Comparison of ENCODE assay signal across 8 cellular contexts in the genomic region with DNA sequence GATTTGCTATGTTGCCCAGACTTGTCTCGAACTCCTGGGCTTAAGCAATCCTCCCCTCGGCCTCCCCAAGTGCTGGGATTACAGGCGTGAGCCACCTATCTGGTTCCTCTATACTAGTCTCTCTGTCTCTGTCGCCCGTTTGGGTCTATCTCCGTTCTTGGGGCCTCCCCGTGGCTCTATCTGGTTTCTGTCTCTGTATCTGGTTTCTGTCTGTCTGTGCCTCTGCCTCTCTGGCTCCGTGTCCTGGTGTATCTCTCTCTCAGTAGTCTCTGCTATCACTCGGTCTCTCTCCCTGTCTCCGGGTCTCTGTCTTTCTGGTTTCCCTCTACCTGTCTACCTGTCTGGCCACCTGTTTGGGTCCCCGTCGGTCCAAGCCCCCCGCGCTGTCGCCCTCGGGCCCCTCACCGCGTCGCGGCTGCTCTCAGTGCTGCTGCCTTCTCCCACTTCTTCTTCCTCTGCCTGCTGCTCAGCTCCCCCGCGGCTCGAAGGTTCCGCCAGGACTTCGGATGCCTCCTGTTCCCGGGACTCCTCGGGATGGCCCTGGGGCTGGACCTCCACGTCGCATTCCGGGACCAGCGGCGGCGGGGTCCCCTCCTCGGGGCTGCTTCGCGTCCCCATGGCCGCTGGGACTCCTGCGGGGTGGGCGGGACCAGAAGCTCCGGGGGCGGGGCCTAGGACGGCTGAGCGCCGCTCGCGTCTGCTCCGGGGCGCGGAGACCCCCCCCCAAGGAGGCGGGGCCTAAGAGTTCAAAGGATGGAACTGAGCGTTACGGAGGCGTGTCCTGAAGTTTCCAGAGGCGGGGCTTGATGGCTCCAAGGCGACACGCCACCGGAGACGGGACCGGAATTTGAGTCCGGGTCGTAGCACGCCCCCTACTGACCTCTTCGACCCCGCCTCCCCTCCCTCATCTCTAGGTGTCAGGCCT. TPM values are rescaled to one million over a fixed set of nuclear protein-coding genes. Genes with fewer than 3 reads are reported as not detected.
DNase-seq lines count a peak whose midpoint lies in the region; ATAC-seq, FAIRE-seq and TF ChIP-seq lines count a peak whose summit lies in the region.

No MANE protein-coding gene starts in this region.

- TF ChIP-seq CTCF in WERI-Rb-1 (IDR thresholded peaks at IDR 0.05; ENCODE audit: low read depth, low read length) (peak; percentile 37; the same call in 1 of the 2 replicates), bronchial epithelial cell (IDR thresholded peaks at IDR 0.05; ENCODE audit: insufficient read depth, low read length, severe bottlenecking) (no peak)

- peak overlapping the region; percentile 81 for H2AFZ ChIP-seq in ACC112 (ENCODE audit: low read length, unreplicated experiment)

- FAIRE-seq in bronchial epithelial cell (lab: Jason Lieb, UNC): no peak

- H3K36me3 ChIP-seq in ACC112 (ENCODE audit: insufficient read depth, low read length) (no peaks in the 10 kb centered on the region), WERI-Rb-1 (peaks cover 13% of the 10 kb centered on the region), bronchial epithelial cell (ENCODE audit: control insufficient read depth, insufficient read depth, low read length) (peaks cover 14% of the 10 kb centered on the region)

- no peaks in the 10 kb centered on the region for H3K27me3 ChIP-seq in ACC112 (ENCODE audit: insufficient read depth, low read length)
- no peaks in the 10 kb centered on the region for H3K27me3 ChIP-seq in WERI-Rb-1 (ENCODE audit: insufficient read depth, low read depth, severe bottlenecking)
- no peaks in the 10 kb centered on the region for H3K27me3 ChIP-seq in bronchial epithelial cell (ENCODE audit: control insufficient read depth, insufficient read depth, low read length)

- ATAC-seq in GM18861 (IDR thresholded peaks at IDR 0.05; ENCODE audit: unreplicated experiment): peak; percentile 75
- peak; percentile 72 for ATAC-seq in HG03095 (IDR thresholded peaks at IDR 0.05; ENCODE audit: unreplicated experiment)

- H3K4me3 ChIP-seq in ACC112 (ENCODE audit: low read depth, low read length) (peak overlapping the region; percentile 90), WERI-Rb-1 (ENCODE audit: low read depth, low read length) (peak overlapping the region; percentile 72), bronchial epithelial cell (ENCODE audit: low read depth, low read length) (peak overlapping the region; percentile 70)

- no peaks in the 10 kb centered on the region for H3K79me2 ChIP-seq in ACC112 (ENCODE audit: control insufficient read depth, insufficient read depth, low read length, unreplicated experiment)

- H3K9me3 ChIP-seq in WERI-Rb-1 (ENCODE audit: severe bottlenecking): no peaks in the 10 kb centered on the region

- H3K4me1 ChIP-seq in ACC112 (ENCODE audit: control insufficient read depth, insufficient read depth, low read length, unreplicated experiment): peaks cover 9% of the 10 kb centered on the region

- peak; percentile 91 for DNase-seq in NCI-H2196 treated with DMSO at 0.1 percent for 48 hours (lab: John Stamatoyannopoulos, UW; ENCODE audit: unreplicated experiment)
- peak; percentile 98 for DNase-seq in WERI-Rb-1
- peak; percentile 77 for DNase-seq in bronchial epithelial cell (ENCODE audit: low read depth)
- peak; percentile 90 for DNase-seq in iris pigment epithelial cell (ENCODE audit: low read depth)
- DNase-seq in stimulated activated CD4-positive, alpha-beta T cell treated with anti-CD3 and anti-CD28 coated beads, Interleukin-12 subunit alpha, Interleukin-12 subunit beta, amount 100 ng/mL, for 24 hours (ENCODE audit: low read depth in 2 of 2): peak; percentile 95 to 100

- H3K27ac ChIP-seq in ACC112 (ENCODE audit: low read depth, low read length): peak overlapping the region; percentile 22; the same call in 1 of the 2 replicates
- H3K27ac ChIP-seq in WERI-Rb-1: peak overlapping the region; percentile 65

RNA-seq across cellular contexts. Expression of a gene that starts 0.8 kb away (rescaled TPM):
- total RNA-seq in bronchial epithelial cell: 7.9 and 32.3 TPM in 2 replicates

RNA-seq across cellular contexts. Expression of a gene that starts 23.2 kb away (rescaled TPM):
- total RNA-seq in bronchial epithelial cell: 179 and 183 TPM in 2 replicates

RNA-seq across cellular contexts. Expression of a gene that starts 29.2 kb away (rescaled TPM):
- not detected in 2 replicates for total RNA-seq in bronchial epithelial cell

RNA-seq across cellular contexts. Expression of a gene that starts 38.4 kb away (rescaled TPM):
- 6.6 and 87.9 TPM in 2 replicates for total RNA-seq in bronchial epithelial cell

Comparison
In these comparisons a context has a peak if more than half of its experiments do, and no peak if none do; other contexts are left out.
1. Peak in every context shown above with its lines: DNase-seq, ATAC-seq, H3K4me3 ChIP-seq and H3K27ac ChIP-seq.